24 cellular contexts compared by ENCODE assay signal in the genomic region with DNA sequence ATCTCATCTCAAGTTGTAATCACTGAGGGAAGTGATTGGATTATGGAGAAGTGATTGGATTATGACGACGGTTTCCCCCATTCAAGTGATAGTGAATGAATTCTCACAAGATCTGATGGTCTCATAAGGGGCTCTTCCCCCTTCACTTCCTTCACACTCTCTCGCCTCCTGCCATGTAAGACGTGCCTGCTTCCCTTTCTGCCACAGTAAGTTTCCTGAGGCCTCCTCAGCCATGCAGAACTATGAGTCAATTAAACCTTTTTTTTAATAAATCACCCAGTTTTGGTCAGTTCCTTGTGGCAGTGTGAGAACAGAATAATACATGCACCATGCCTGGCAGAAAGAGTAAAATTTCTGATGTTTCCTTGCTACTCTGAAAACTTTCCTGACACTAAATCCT. TPM values are rescaled to one million over a fixed set of nuclear protein-coding genes. Genes with fewer than 3 reads are reported as not detected.
A peak's percentile ranks its signal among the peaks of the same experiment; 100 is the strongest.
DNase-seq lines count a peak whose midpoint lies in the region; ATAC-seq and TF ChIP-seq lines count a peak whose summit lies in the region.
"Had no signal": no experiment of that assay in that cellular context is flagged by ENCODE, and none has a peak within 500 bp of the region (broad histone marks: within the 10 kb centered on the region; RNA-seq: fewer than 3 reads in every experiment).

No MANE protein-coding gene starts in this region.

- no peak overlapping the region for H3K4me2 ChIP-seq in hepatocyte

- no peak for TF ChIP-seq CTCF in endothelial cell (IDR thresholded peaks at IDR 0.05; ENCODE audit: unreplicated experiment)
- no peak for TF ChIP-seq CTCF in hepatocyte (IDR thresholded peaks at IDR 0.05; ENCODE audit: poor library complexity)

- no peaks in the 10 kb centered on the region for H3K27me3 ChIP-seq in hepatocyte
- no peaks in the 10 kb centered on the region for H3K27me3 ChIP-seq in CD8-positive, alpha-beta memory T cell (ENCODE audit: insufficient read depth, low read length, poor library complexity, severe bottlenecking)
- H3K27me3 ChIP-seq: esophagus muscularis mucosa, vagina had no signal

- no peaks in the 10 kb centered on the region for H3K9me3 Mint-ChIP-seq in activated T-cell treated with anti-CD3 and anti-CD28 coated beads, Interleukin-2, amount 50 U/mL, for 72 hours
- no peaks in the 10 kb centered on the region for H3K9me3 Mint-ChIP-seq in endothelial cell (ENCODE audit: unreplicated experiment)
- H3K9me3 Mint-ChIP-seq in stimulated activated effector memory CD8-positive, alpha-beta T cell treated with anti-CD3 and anti-CD28 coated beads, Interleukin-12 subunit alpha, Interleukin-12 subunit beta, amount 100 ng/mL, for 72 hours: no peaks in the 10 kb centered on the region
- peaks cover 0 to 2% (median 0%) of the 10 kb centered on the region in 5 donors for H3K9me3 Mint-ChIP-seq in CD8-positive, alpha-beta memory T cell
- H3K9me3 Mint-ChIP-seq: mesothelial cell of epicardium had no signal

- H3K36me3 ChIP-seq in hepatocyte (replicated peaks; ENCODE audit: insufficient read depth, low read depth): no peaks in the 10 kb centered on the region
- peaks cover 42% of the 10 kb centered on the region for H3K36me3 ChIP-seq in CD8-positive, alpha-beta memory T cell (ENCODE audit: insufficient read depth, low read length)

- H3K9me2 ChIP-seq in hepatocyte (replicated peaks; ENCODE audit: insufficient read depth): no peaks in the 10 kb centered on the region

- H4K20me1 ChIP-seq in hepatocyte (ENCODE audit: insufficient read depth, poor library complexity, severe bottlenecking): peaks cover 95% of the 10 kb centered on the region

- no peak for DNase-seq in activated T-cell treated with anti-CD3 and anti-CD28 coated beads, Interleukin-2, amount 50 U/mL, for 72 hours
- DNase-seq in activated T-cell treated with anti-CD3 and anti-CD28 coated beads, Interleukin-2, amount 50 U/mL, for 1 hour: no peak
- peak; percentile 83 for DNase-seq in NCI-H82 (lab: John Stamatoyannopoulos, UW)
- no peak for DNase-seq in endothelial cell (ENCODE audit: low spot score)
- no peak for DNase-seq in stimulated activated effector memory CD8-positive, alpha-beta T cell treated with anti-CD3 and anti-CD28 coated beads, Interleukin-12 subunit alpha, Interleukin-12 subunit beta, amount 100 ng/mL, for 72 hours (ENCODE audit: low spot score in 2 of 2)
- no peak for DNase-seq in hepatocyte (ENCODE audit: low spot score)
- DNase-seq in NCI-H1417 treated with DMSO at 0.1 percent for 48 hours (lab: John Stamatoyannopoulos, UW): no peak
- DNase-seq in CD8-positive, alpha-beta memory T cell: no peak
- DNase-seq: activated CD4-positive, alpha-beta T cell treated with anti-CD3 and anti-CD28 coated beads for 4 hours; activated CD8-positive, alpha-beta memory T cell treated with anti-CD3 and anti-CD28 coated beads, Interleukin-2, amount 50 U/mL, for 48 hours; activated naive CD4-positive, alpha-beta T cell treated with Interleukin-2 at 50 U/mL for 16 hours; effector CD4-positive, alpha-beta T cell; IMR-90; kidney glomerular epithelial cell; NCI-H146; NCI-H2171 treated with DMSO at 0.1 percent for 48 hours; NCI-H526 treated with DMSO at 0.1 percent for 48 hours; retina; stimulated activated CD8-positive, alpha-beta memory T cell treated with anti-CD3 and anti-CD28 coated beads, Interleukin-4, amount 100 ng/mL, for 48 hours had no signal

- peaks cover 99% of the 10 kb centered on the region for H3K79me2 ChIP-seq in hepatocyte

- WGBS in hepatocyte (ENCODE audit: low lambda C conversion rate, missing lambda C conversion rate): 96% methylated on average over 4 of the region's 4 CpGs

- H3K4me1 ChIP-seq in hepatocyte (ENCODE audit: insufficient read depth): no peaks in the 10 kb centered on the region
- H3K4me1 ChIP-seq in CD8-positive, alpha-beta memory T cell (ENCODE audit: insufficient read depth, low read length): no peaks in the 10 kb centered on the region

- no peak overlapping the region for H3K4me3 Mint-ChIP-seq in activated T-cell treated with anti-CD3 and anti-CD28 coated beads, Interleukin-2, amount 50 U/mL, for 72 hours
- H3K4me3 Mint-ChIP-seq in endothelial cell (ENCODE audit: unreplicated experiment): peak overlapping the region; percentile 59
- H3K4me3 Mint-ChIP-seq in stimulated activated effector memory CD8-positive, alpha-beta T cell treated with anti-CD3 and anti-CD28 coated beads, Interleukin-12 subunit alpha, Interleukin-12 subunit beta, amount 100 ng/mL, for 72 hours: no peak overlapping the region
- H3K4me3 Mint-ChIP-seq in CD8-positive, alpha-beta memory T cell: no peak overlapping the region
- H3K4me3 Mint-ChIP-seq: mesothelial cell of epicardium had no signal

- no peaks in the 10 kb centered on the region for H3K9me3 ChIP-seq in hepatocyte (ENCODE audit: low read depth)
- H3K9me3 ChIP-seq in CD8-positive, alpha-beta memory T cell (ENCODE audit: low read length): no peaks in the 10 kb centered on the region
- H3K9me3 ChIP-seq: esophagus muscularis mucosa, vagina had no signal

- peaks cover 4% of the 10 kb centered on the region for H3K4me1 Mint-ChIP-seq in activated T-cell treated with anti-CD3 and anti-CD28 coated beads, Interleukin-2, amount 50 U/mL, for 72 hours (ENCODE audit: low read depth)
- peaks cover 28% of the 10 kb centered on the region for H3K4me1 Mint-ChIP-seq in endothelial cell (ENCODE audit: unreplicated experiment)
- peaks cover 13% of the 10 kb centered on the region for H3K4me1 Mint-ChIP-seq in stimulated activated effector memory CD8-positive, alpha-beta T cell treated with anti-CD3 and anti-CD28 coated beads, Interleukin-12 subunit alpha, Interleukin-12 subunit beta, amount 100 ng/mL, for 72 hours
- peaks cover 27 to 51% (median 43%) of the 10 kb centered on the region in 3 donors for H3K4me1 Mint-ChIP-seq in CD8-positive, alpha-beta memory T cell
- H3K4me1 Mint-ChIP-seq: mesothelial cell of epicardium had no signal

- POLR2A ChIA-PET in CD8-positive, alpha-beta memory T cell (lab: Charles Lee): no interaction called here

- no peak overlapping the region for H2AFZ ChIP-seq in hepatocyte

- peak overlapping the region; percentile 27 for H3K27ac Mint-ChIP-seq in activated T-cell treated with anti-CD3 and anti-CD28 coated beads, Interleukin-2, amount 50 U/mL, for 72 hours
- H3K27ac Mint-ChIP-seq in endothelial cell (ENCODE audit: unreplicated experiment): peak overlapping the region; percentile 61
- H3K27ac Mint-ChIP-seq in stimulated activated effector memory CD8-positive, alpha-beta T cell treated with anti-CD3 and anti-CD28 coated beads, Interleukin-12 subunit alpha, Interleukin-12 subunit beta, amount 100 ng/mL, for 72 hours: peak overlapping the region; percentile 67
- peak overlapping the region in 4 of 8 donors; percentile 1 to 75 (median 26) for H3K27ac Mint-ChIP-seq in CD8-positive, alpha-beta memory T cell

- no peaks in the 10 kb centered on the region for H3K27me3 Mint-ChIP-seq in activated T-cell treated with anti-CD3 and anti-CD28 coated beads, Interleukin-2, amount 50 U/mL, for 72 hours (ENCODE audit: low read depth)
- no peaks in the 10 kb centered on the region for H3K27me3 Mint-ChIP-seq in endothelial cell (ENCODE audit: unreplicated experiment)
- H3K27me3 Mint-ChIP-seq in CD8-positive, alpha-beta memory T cell: no peaks in the 10 kb centered on the region

- no peak overlapping the region for H3K4me3 ChIP-seq in hepatocyte
- H3K4me3 ChIP-seq in CD8-positive, alpha-beta memory T cell (ENCODE audit: low read length): no peak overlapping the region
- H3K4me3 ChIP-seq: esophagus muscularis mucosa, vagina had no signal

- H3K36me3 Mint-ChIP-seq in activated T-cell treated with anti-CD3 and anti-CD28 coated beads, Interleukin-2, amount 50 U/mL, for 72 hours (ENCODE audit: insufficient read depth in 2 of 2): peaks cover 12 to 25% of the 10 kb centered on the region in 2 donors
- peaks cover 61% of the 10 kb centered on the region for H3K36me3 Mint-ChIP-seq in endothelial cell (ENCODE audit: low read depth, unreplicated experiment)
- H3K36me3 Mint-ChIP-seq in stimulated activated effector memory CD8-positive, alpha-beta T cell treated with anti-CD3 and anti-CD28 coated beads, Interleukin-12 subunit alpha, Interleukin-12 subunit beta, amount 100 ng/mL, for 72 hours: peaks cover 100% of the 10 kb centered on the region
- peaks cover 18 to 78% (median 29%) of the 10 kb centered on the region in 3 donors for H3K36me3 Mint-ChIP-seq in CD8-positive, alpha-beta memory T cell

- CTCF ChIA-PET in CD8-positive, alpha-beta memory T cell (lab: Charles Lee): interaction anchor here (0.9 kb wide), 1 partner anchor 28 kb away, joined by 5 read pairs; no protein-coding TSS in a partner anchor

- no peak overlapping the region for H3K27ac ChIP-seq in hepatocyte
- no peak overlapping the region for H3K27ac ChIP-seq in CD8-positive, alpha-beta memory T cell (ENCODE audit: low read depth, low read length)
- H3K27ac ChIP-seq: esophagus muscularis mucosa, HL-60, vagina had no signal

- no peak for ATAC-seq in activated T-cell treated with anti-CD3 and anti-CD28 coated beads, Interleukin-2, amount 50 U/mL, for 72 hours (replicated peaks in 1 of 2)
- no peak for ATAC-seq in stimulated activated effector memory CD8-positive, alpha-beta T cell treated with anti-CD3 and anti-CD28 coated beads, Interleukin-12 subunit alpha, Interleukin-12 subunit beta, amount 100 ng/mL, for 72 hours
- ATAC-seq: Right ventricle myocardium inferior had no signal

RNA-seq across cellular contexts. Expression of gene CEP68, which starts 36.6 kb away (rescaled TPM):
- total RNA-seq in activated T-cell treated with anti-CD3 and anti-CD28 coated beads, Interleukin-2, amount 50 U/mL, for 72 hours: 10 to 100 TPM in 1 of 2 donors, 1 to 10 TPM in 1; 6.1 to 10.4 TPM
- total RNA-seq in endothelial cell (ENCODE audit: unreplicated experiment) (63.3 TPM), hepatocyte (7.6 and 8.2 TPM in 2 replicates)
- polyA plus RNA-seq in hepatocyte: 9.4 and 9.8 TPM in 2 replicates
- 1 to 10 TPM; 7.2 to 7.4 TPM for total RNA-seq in CD8-positive, alpha-beta memory T cell
- polyA plus RNA-seq in CD8-positive, alpha-beta memory T cell: 24.7 TPM

RNA-seq across cellular contexts. Expression of gene RAB1A, which starts 37.1 kb away (rescaled TPM):
- total RNA-seq in activated T-cell treated with anti-CD3 and anti-CD28 coated beads, Interleukin-2, amount 50 U/mL, for 72 hours: 10 to 100 TPM; 85.3 to 90.8 TPM
- total RNA-seq in endothelial cell (ENCODE audit: unreplicated experiment): 160 TPM
- total RNA-seq in hepatocyte: 178 and 200 TPM in 2 replicates
- 335 and 347 TPM in 2 replicates for polyA plus RNA-seq in hepatocyte
- total RNA-seq in CD8-positive, alpha-beta memory T cell: 10 to 100 TPM; 88.1 to 91.9 TPM
- 53.9 TPM for polyA plus RNA-seq in CD8-positive, alpha-beta memory T cell
